ENCODE assay signal across 1 cellular context in genomic region chr17:47878203-47879027, GRCh38.
TF ChIP-seq lines count a peak whose summit lies in the region.

No MANE protein-coding gene starts in this region.

TF ChIP-seq in H1, 55 proteins besides CTCF, POLR2A, EP300 and RAD21:
- TF ChIP-seq ASH2L (IDR thresholded peaks at IDR 0.05; ENCODE audit: low read length): peak; percentile 5
- TF ChIP-seq ATF2 (IDR thresholded peaks at IDR 0.05; ENCODE audit: low read length): no peak
